Comparison of ENCODE assay signal across 24 cellular contexts in the genomic region with DNA sequence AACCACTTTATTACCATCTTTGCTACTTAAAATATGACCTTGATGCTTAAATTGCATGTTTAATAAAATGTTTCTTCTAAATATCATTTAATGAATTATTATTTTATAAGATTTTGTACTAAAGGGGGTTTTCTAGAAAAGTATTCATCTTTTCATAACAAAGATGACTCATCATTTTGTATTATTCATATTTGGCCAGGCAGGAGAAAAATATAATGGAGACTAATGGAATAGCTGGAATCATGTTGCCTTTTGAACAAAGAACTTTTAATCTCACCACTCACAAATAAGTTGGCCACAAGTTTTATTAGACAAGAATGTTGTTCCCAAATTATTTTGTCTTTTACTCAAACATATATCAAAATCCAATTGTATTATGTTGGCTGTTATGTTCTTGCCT.
DNase-seq lines count a peak whose midpoint lies in the region; ATAC-seq, FAIRE-seq and TF ChIP-seq lines count a peak whose summit lies in the region.
"Had no signal": no experiment of that assay in that cellular context is flagged by ENCODE, and none has a peak within 500 bp of the region (broad histone marks: within the 10 kb centered on the region; RNA-seq: fewer than 3 reads in every experiment).

No MANE protein-coding gene starts in this region.

- H3K4me3 Mint-ChIP-seq in activated T-helper 17 cell treated with anti-CD3 and anti-CD28 coated beads, Interleukin-2, amount 50 U/mL, for 72 hours, result no peak overlapping the region
- H3K4me3 Mint-ChIP-seq: CD14-positive monocyte; CD4-positive, alpha-beta T cell; CD8-positive, alpha-beta memory T cell; H9 had no signal

- DNase-seq in SK-N-SH (no peak), IMR-90 (no peak)
- DNase-seq: ACHN; AML-193; BE2C; CD4-positive, alpha-beta T cell; CD8-positive, alpha-beta memory T cell; DMS53; DMS79 treated with DMSO at 0.1 percent for 48 hours; GF-D8; GM23248; H9 had no signal

- dilution Hi-C loops in IMR-90 (cut with HindIII; ENCODE audit: low sequenced_read_pairs, unreplicated experiment), result no loop called here

- H3K27me3 ChIP-seq in SK-N-SH (ENCODE audit: insufficient read depth), result no peaks in the 10 kb centered on the region
- no peaks in the 10 kb centered on the region for H3K27me3 ChIP-seq in IMR-90 (ENCODE audit: control insufficient read depth, insufficient read depth, low read length)
- H3K27me3 ChIP-seq: BE2C; BLaER1 treated with 17β-estradiol and CSF1 and Interleukin-3, amounts not matched to agents 10 nM and 100 nM had no signal

- intact Hi-C loops in IMR-90 (cut with micrococcal nuclease), result no loop called here

- TF ChIP-seq EP300 in SK-N-SH (IDR thresholded peaks at IDR 0.05; ENCODE audit: borderline replicate concordance in 1 of 2, low read depth in 1 of 2, low read length in 1 of 2), result no peak

- CTCF ChIA-PET in SK-N-SH (lab: Yijun Ruan, JAX) (interaction anchor here (1.0 to 1.1 kb wide), 2 partner anchors 10 to 14 kb away, joined by 3 to 4 read pairs; no protein-coding TSS in a partner anchor), IMR-90 (lab: Yijun Ruan, JAX) (no interaction called here)

- H3K36me3 Mint-ChIP-seq in activated T-helper 17 cell treated with anti-CD3 and anti-CD28 coated beads, Interleukin-2, amount 50 U/mL, for 72 hours (ENCODE audit: low read depth), result no peaks in the 10 kb centered on the region
- H3K36me3 Mint-ChIP-seq: CD14-positive monocyte; CD8-positive, alpha-beta memory T cell had no signal

- no peak overlapping the region for H3K14ac ChIP-seq in IMR-90 (replicated peaks; ENCODE audit: low read depth, low read length)

- no peak overlapping the region for H2BK15ac ChIP-seq in IMR-90 (ENCODE audit: low read depth, low read length)

- H3K36me3 ChIP-seq in SK-N-SH (replicated peaks in 1 of 2; ENCODE audit: control insufficient read depth in 1 of 2, insufficient read depth in 2 of 2, low read length in 1 of 2), result no peaks in the 10 kb centered on the region
- H3K36me3 ChIP-seq in IMR-90 (ENCODE audit: control insufficient read depth, insufficient read depth, low read length), result no peaks in the 10 kb centered on the region
- H3K36me3 ChIP-seq: BE2C; BLaER1 treated with 17β-estradiol and CSF1 and Interleukin-3, amounts not matched to agents 10 nM and 100 nM had no signal

- H3K9ac ChIP-seq in SK-N-SH (no peak overlapping the region), IMR-90 (ENCODE audit: low read depth, low read length) (no peak overlapping the region)
- H3K9ac ChIP-seq: BLaER1 treated with 17β-estradiol and CSF1 and Interleukin-3, amounts not matched to agents 10 nM and 100 nM; GM23248 had no signal

- H2BK5ac ChIP-seq in IMR-90 (ENCODE audit: low read depth, low read length, poor library complexity, severe bottlenecking), result no peak overlapping the region

- peaks cover 14% of the 10 kb centered on the region for H3K9me3 Mint-ChIP-seq in activated T-helper 17 cell treated with anti-CD3 and anti-CD28 coated beads, Interleukin-2, amount 50 U/mL, for 72 hours
- H3K9me3 Mint-ChIP-seq: H9 had no signal

- no peaks in the 10 kb centered on the region for H3K4me1 ChIP-seq in SK-N-SH (ENCODE audit: control insufficient read depth in 1 of 2, insufficient read depth in 2 of 2, low read depth in 1 of 2, low read length in 1 of 2)
- H3K4me1 ChIP-seq in IMR-90 (ENCODE audit: control insufficient read depth, insufficient read depth, low read length), result no peaks in the 10 kb centered on the region
- H3K4me1 ChIP-seq: BE2C had no signal

- H3K27me3 Mint-ChIP-seq in activated T-helper 17 cell treated with anti-CD3 and anti-CD28 coated beads, Interleukin-2, amount 50 U/mL, for 72 hours, result no peaks in the 10 kb centered on the region
- H3K27me3 Mint-ChIP-seq: CD4-positive, alpha-beta T cell; CD8-positive, alpha-beta memory T cell had no signal

- H3K23ac ChIP-seq in IMR-90 (ENCODE audit: low read depth, low read length), result no peak overlapping the region

- no peak overlapping the region for H4K5ac ChIP-seq in IMR-90 (ENCODE audit: low read depth, low read length)

- H4K8ac ChIP-seq in IMR-90 (ENCODE audit: low read depth in 2 of 2, low read length in 2 of 2), result no peak overlapping the region

- H3K9me3 ChIP-seq in SK-N-SH (no peaks in the 10 kb centered on the region), IMR-90 (ENCODE audit: control insufficient read depth, insufficient read depth, low read length) (peaks cover 2% of the 10 kb centered on the region; the same call in 1 of the 2 replicates)
- H3K9me3 ChIP-seq: BE2C; BLaER1 treated with 17β-estradiol and CSF1 and Interleukin-3, amounts not matched to agents 10 nM and 100 nM had no signal

- POLR2A ChIA-PET in SK-N-SH (lab: Yijun Ruan, JAX) (no interaction called here), IMR-90 (lab: Charles Lee; ENCODE audit: unreplicated experiment) (no interaction called here)

- H3K18ac ChIP-seq in IMR-90 (ENCODE audit: low read depth, low read length), result no peak overlapping the region

- TF ChIP-seq RAD21 in SK-N-SH (IDR thresholded peaks at IDR 0.05; ENCODE audit: low read length) (no peak), IMR-90 (IDR thresholded peaks at IDR 0.05; ENCODE audit: low read length) (no peak)

- H3K27ac Mint-ChIP-seq in activated T-helper 17 cell treated with anti-CD3 and anti-CD28 coated beads, Interleukin-2, amount 50 U/mL, for 72 hours, result no peak overlapping the region
- H3K27ac Mint-ChIP-seq: CD14-positive monocyte; CD4-positive, alpha-beta T cell; CD8-positive, alpha-beta memory T cell; H9 had no signal

- peak; percentile 41 for FAIRE-seq in endometrium (lab: Jason Lieb, UNC)
- FAIRE-seq: A204.1, GM12891, GM18507 had no signal

- H3K79me1 ChIP-seq in IMR-90 (ENCODE audit: low read depth in 1 of 2, low read length in 2 of 2), result no peaks in the 10 kb centered on the region

- H2BK120ac ChIP-seq in IMR-90 (ENCODE audit: low read depth, low read length), result no peak overlapping the region

- BruUV-seq in IMR-90 (replicated peaks; lab: Mats Ljungman, UMichigan), result no TSS peak

- no peaks in the 10 kb centered on the region for H3K9me1 ChIP-seq in IMR-90 (ENCODE audit: insufficient read depth, low read length)

- TF ChIP-seq CTCF in SK-N-SH (IDR thresholded peaks at IDR 0.05) (no peak), IMR-90 (conservative IDR thresholded peaks at IDR 0.05; ENCODE audit: low read depth, low read length) (no peak)

- H2AFZ ChIP-seq in SK-N-SH (ENCODE audit: low read depth), result no peak overlapping the region
- no peak overlapping the region for H2AFZ ChIP-seq in IMR-90 (replicated peaks; ENCODE audit: low read length, poor library complexity)
- H2AFZ ChIP-seq: GM23248 had no signal

- H3K79me2 ChIP-seq in SK-N-SH (ENCODE audit: insufficient read depth), result no peaks in the 10 kb centered on the region

- TF ChIP-seq POLR2A in IMR-90 (IDR thresholded peaks at IDR 0.05; ENCODE audit: low read depth, low read length), result no peak

- H3K4me1 Mint-ChIP-seq in activated T-helper 17 cell treated with anti-CD3 and anti-CD28 coated beads, Interleukin-2, amount 50 U/mL, for 72 hours, result no peaks in the 10 kb centered on the region
- H3K4me1 Mint-ChIP-seq: CD14-positive monocyte; CD8-positive, alpha-beta memory T cell; H9 had no signal

- no peak overlapping the region for H3K4ac ChIP-seq in IMR-90 (ENCODE audit: low read depth, low read length)

- H3K4me3 ChIP-seq in SK-N-SH (ENCODE audit: low read depth in 2 of 2, low read length in 1 of 2), result no peak overlapping the region
- H3K4me3 ChIP-seq in IMR-90 (ENCODE audit: insufficient read depth, low read depth, low read length), result no peak overlapping the region
- H3K4me3 ChIP-seq: BLaER1 treated with 17β-estradiol and CSF1 and Interleukin-3, amounts not matched to agents 10 nM and 100 nM; GM23248 had no signal

- no peak overlapping the region for H2AK5ac ChIP-seq in IMR-90 (ENCODE audit: low read depth, low read length)

- H2AK9ac ChIP-seq in IMR-90 (replicated peaks; ENCODE audit: low read depth, low read length, poor library complexity), result no peak overlapping the region

- no peak overlapping the region for H4K91ac ChIP-seq in IMR-90 (ENCODE audit: insufficient read depth, low read depth, low read length)

- H3F3A ChIP-seq in SK-N-SH (replicated peaks; ENCODE audit: insufficient read depth), result no peaks in the 10 kb centered on the region

- H4K20me1 ChIP-seq in SK-N-SH (ENCODE audit: insufficient read depth), result no peaks in the 10 kb centered on the region
- H4K20me1 ChIP-seq in IMR-90 (ENCODE audit: insufficient read depth, low read length), result no peaks in the 10 kb centered on the region
- H4K20me1 ChIP-seq: BLaER1 treated with 17β-estradiol and CSF1 and Interleukin-3, amounts not matched to agents 10 nM and 100 nM had no signal

- H3K27ac ChIP-seq in SK-N-SH (ENCODE audit: low read depth in 2 of 2, low read length in 1 of 2) (no peak overlapping the region), IMR-90 (ENCODE audit: insufficient read depth, low read length) (no peak overlapping the region)
- H3K27ac ChIP-seq: 22Rv1; BLaER1 treated with 17β-estradiol and CSF1 and Interleukin-3, amounts not matched to agents 10 nM and 100 nM; GM23248 had no signal

- in situ Hi-C loops in IMR-90 (cut with MboI; ENCODE audit: low sequenced_read_pairs), result no loop called here

- no peaks in the 10 kb centered on the region for H3K9me2 ChIP-seq in SK-N-SH

- H3K4me2 ChIP-seq in SK-N-SH (no peak overlapping the region), IMR-90 (ENCODE audit: low read depth, low read length) (no peak overlapping the region)
- H3K4me2 ChIP-seq: BLaER1 treated with 17β-estradiol and CSF1 and Interleukin-3, amounts not matched to agents 10 nM and 100 nM had no signal

- ATAC-seq in SK-N-SH treated with all-trans-retinoic acid at 6 μM for 48 hours (no peak; the same call in 2 of the 3 replicates), IMR-90 (ENCODE audit: low read depth) (no peak), GM18907 (IDR thresholded peaks at IDR 0.05; ENCODE audit: unreplicated experiment) (no peak), HG03108 (IDR thresholded peaks at IDR 0.05; ENCODE audit: unreplicated experiment) (no peak)
- ATAC-seq in activated T-helper 17 cell treated with anti-CD3 and anti-CD28 coated beads, Interleukin-2, amount 50 U/mL, for 72 hours (replicated peaks), result no peak
- ATAC-seq: HCT116 had no signal

- no peak overlapping the region for H3K56ac ChIP-seq in IMR-90 (ENCODE audit: extremely low read depth, insufficient read depth, low read length)

- H2BK20ac ChIP-seq in IMR-90 (ENCODE audit: low read depth, low read length), result no peak overlapping the region

TF ChIP-seq in SK-N-SH treated with all-trans-retinoic acid at 6 μM for 48 hours, 23 proteins besides CTCF, POLR2A, EP300 and RAD21 (continues in another document):
- no peak for TF ChIP-seq CSDC2 (CRISPR knock-in tag; IDR thresholded peaks at IDR 0.05)
- no peak for TF ChIP-seq ZFP30 (CRISPR knock-in tag; IDR thresholded peaks at IDR 0.05)
- 0 out of 2 replicates have a peak, but pooled peaks have one; percentile 39 for TF ChIP-seq TOX (CRISPR knock-in tag; IDR thresholded peaks at IDR 0.05; ENCODE audit: borderline replicate concordance)

TF ChIP-seq in SK-N-SH, 30 proteins besides CTCF, POLR2A, EP300 and RAD21 (continues in another document):
- no peak for TF ChIP-seq YY1 (IDR thresholded peaks at IDR 0.05; ENCODE audit: low read depth)
- TF ChIP-seq MEF2A (IDR thresholded peaks at IDR 0.05; ENCODE audit: borderline replicate concordance, low read depth), result no peak

TF ChIP-seq in IMR-90, 13 proteins besides CTCF, POLR2A, EP300 and RAD21 (continues in another document):
- TF ChIP-seq MAFK (IDR thresholded peaks at IDR 0.05; ENCODE audit: low read depth, low read length) (0 out of 2 replicates have a peak, but pooled peaks have one; percentile 4), NFE2L2 (IDR thresholded peaks at IDR 0.05; ENCODE audit: low read depth, low read length) (peak; percentile 31; the same call in 1 of the 2 replicates)
